In the genomic region with DNA sequence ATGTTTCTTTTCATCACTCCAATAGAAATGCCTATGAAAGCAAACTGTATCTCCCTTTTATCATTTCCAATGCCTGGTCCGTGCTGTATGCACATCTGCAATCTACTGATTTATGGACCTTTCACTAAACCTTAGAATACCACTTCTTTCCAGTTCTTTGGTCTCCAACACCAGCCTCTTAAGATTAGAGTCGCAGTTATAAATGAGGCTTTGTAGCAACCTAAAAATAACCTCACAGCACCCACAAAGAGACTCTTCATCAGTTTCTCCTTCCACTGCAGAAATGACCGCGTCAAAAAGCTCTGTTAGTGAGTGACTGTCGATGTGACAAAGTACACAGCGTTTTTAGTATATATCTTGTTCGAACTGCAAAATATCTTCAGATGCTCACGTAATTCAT, we compare ENCODE assay signal across 17 cellular contexts.
"Had no signal": no experiment of that assay in that cellular context is flagged by ENCODE, and none has a peak within 500 bp of the region (broad histone marks: within the 10 kb centered on the region; RNA-seq: fewer than 3 reads in every experiment).

No MANE protein-coding gene starts in this region.

- DNase-seq: effector memory CD8-positive, alpha-beta T cell; esophagus squamous epithelium; foreskin fibroblast; heart left ventricle; kidney glomerular epithelial cell; natural killer cell; occipital lobe; psoas muscle; sigmoid colon; stimulated activated CD4-positive, alpha-beta T cell treated with anti-CD3 and anti-CD28 coated beads, Interleukin-2, amount 100 ng/mL, for 24 hours; stimulated activated CD4-positive, alpha-beta T cell treated with anti-CD3 and anti-CD28 coated beads, Interleukin-4, amount 100 ng/mL, for 4 hours; stimulated activated naive B cell treated with anti-CD40 and anti-IgM and Interleukin-4, amounts not matched to agents 10 μg/mL and 1 μg/mL and 100 μg/mL, for 72 hours; stimulated activated naive CD8-positive, alpha-beta T cell treated with anti-CD3 and anti-CD28 coated beads, Interleukin-15, amount 100 ng/mL, for 72 hours; transverse colon had no signal

- H3K4me3 Mint-ChIP-seq: effector memory CD8-positive, alpha-beta T cell; natural killer cell; stimulated activated naive B cell treated with anti-CD40 and anti-IgM and Interleukin-4, amounts not matched to agents 10 μg/mL and 1 μg/mL and 100 μg/mL, for 72 hours; stimulated activated naive CD8-positive, alpha-beta T cell treated with anti-CD3 and anti-CD28 coated beads, Interleukin-15, amount 100 ng/mL, for 72 hours had no signal

- H2AFZ ChIP-seq: parathyroid adenoma had no signal

- H3K4me1 ChIP-seq: esophagus squamous epithelium, heart left ventricle, parathyroid adenoma, psoas muscle, sigmoid colon had no signal

- H3K79me2 ChIP-seq: parathyroid adenoma had no signal

- ATAC-seq: effector memory CD8-positive, alpha-beta T cell; heart left ventricle; natural killer cell; psoas muscle; stimulated activated naive B cell treated with anti-CD40 and anti-IgM and Interleukin-4, amounts not matched to agents 10 μg/mL and 1 μg/mL and 100 μg/mL, for 72 hours; stimulated activated naive CD8-positive, alpha-beta T cell treated with anti-CD3 and anti-CD28 coated beads, Interleukin-15, amount 100 ng/mL, for 72 hours had no signal

- H3K4me1 Mint-ChIP-seq: stimulated activated naive B cell treated with anti-CD40 and anti-IgM and Interleukin-4, amounts not matched to agents 10 μg/mL and 1 μg/mL and 100 μg/mL, for 72 hours had no signal

- H3K27me3 Mint-ChIP-seq: effector memory CD8-positive, alpha-beta T cell; stimulated activated naive CD8-positive, alpha-beta T cell treated with anti-CD3 and anti-CD28 coated beads, Interleukin-15, amount 100 ng/mL, for 72 hours had no signal

- H3K9me3 ChIP-seq: esophagus squamous epithelium, heart left ventricle, psoas muscle, sigmoid colon, thoracic aorta, transverse colon had no signal

- H3K27ac Mint-ChIP-seq: effector memory CD8-positive, alpha-beta T cell; natural killer cell; stimulated activated naive B cell treated with anti-CD40 and anti-IgM and Interleukin-4, amounts not matched to agents 10 μg/mL and 1 μg/mL and 100 μg/mL, for 72 hours; stimulated activated naive CD8-positive, alpha-beta T cell treated with anti-CD3 and anti-CD28 coated beads, Interleukin-15, amount 100 ng/mL, for 72 hours had no signal

- H3K36me3 Mint-ChIP-seq: natural killer cell; stimulated activated naive B cell treated with anti-CD40 and anti-IgM and Interleukin-4, amounts not matched to agents 10 μg/mL and 1 μg/mL and 100 μg/mL, for 72 hours had no signal

- H3K4me3 ChIP-seq: esophagus squamous epithelium, heart left ventricle, psoas muscle, sigmoid colon, skin epidermis, thoracic aorta, transverse colon had no signal

- H3K9ac ChIP-seq: parathyroid adenoma had no signal

- H3K9me3 Mint-ChIP-seq: stimulated activated naive CD8-positive, alpha-beta T cell treated with anti-CD3 and anti-CD28 coated beads, Interleukin-15, amount 100 ng/mL, for 72 hours had no signal

- H3K27me3 ChIP-seq: esophagus squamous epithelium, sigmoid colon, transverse colon had no signal

- H3K36me3 ChIP-seq: esophagus squamous epithelium, heart left ventricle, sigmoid colon, thoracic aorta, transverse colon had no signal

- H3K27ac ChIP-seq: esophagus squamous epithelium, heart left ventricle, parathyroid adenoma, psoas muscle, sigmoid colon, skin epidermis, thoracic aorta, transverse colon had no signal
